In the genomic region with DNA sequence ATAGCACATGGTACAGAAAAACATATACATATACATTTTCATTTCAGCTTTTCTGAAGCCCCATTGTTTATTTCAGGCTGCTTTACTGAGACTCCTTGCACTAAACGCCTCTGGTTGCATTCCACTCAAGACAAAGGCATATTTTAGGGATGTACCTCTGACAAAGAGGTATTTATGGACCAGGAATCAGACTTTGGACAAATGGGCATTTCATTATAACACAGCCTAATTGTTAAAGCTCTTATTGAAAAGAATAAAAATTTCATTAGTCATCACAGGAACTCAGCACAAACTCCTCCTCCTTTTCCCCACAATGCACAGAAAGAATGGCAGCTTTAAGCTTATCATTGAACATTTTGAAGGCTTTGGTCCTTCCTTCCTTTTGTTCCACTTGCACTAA, we compare ENCODE assay signal across 19 cellular contexts.
A peak's percentile ranks its signal among the peaks of the same experiment; 100 is the strongest.
DNase-seq lines count a peak whose midpoint lies in the region; TF ChIP-seq lines count a peak whose summit lies in the region.
"Had no signal": no experiment of that assay in that cellular context is flagged by ENCODE, and none has a peak within 500 bp of the region (broad histone marks: within the 10 kb centered on the region; RNA-seq: fewer than 3 reads in every experiment).

No MANE protein-coding gene starts in this region.

- no peaks in the 10 kb centered on the region for H3K27me3 ChIP-seq in neural progenitor cell
- H3K27me3 ChIP-seq: BLaER1 treated with 17β-estradiol and CSF1 and Interleukin-3, amounts not matched to agents 10 nM and 100 nM had no signal

- H3K27ac Mint-ChIP-seq in neural progenitor cell = no peak overlapping the region

- H3K4me1 Mint-ChIP-seq in neural progenitor cell = peaks cover 7% of the 10 kb centered on the region

- H3K9me3 ChIP-seq in neural progenitor cell (ENCODE audit: low read depth) = no peaks in the 10 kb centered on the region
- H3K9me3 ChIP-seq: BLaER1 treated with 17β-estradiol and CSF1 and Interleukin-3, amounts not matched to agents 10 nM and 100 nM had no signal

- peak overlapping the region; percentile 81 for H2AFZ ChIP-seq in neural progenitor cell (replicated peaks)

- H3K4me3 ChIP-seq in neural progenitor cell = no peak overlapping the region
- H3K4me3 ChIP-seq: BLaER1 treated with 17β-estradiol and CSF1 and Interleukin-3, amounts not matched to agents 10 nM and 100 nM had no signal

- H3K27ac ChIP-seq in neural progenitor cell = no peak overlapping the region
- H3K27ac ChIP-seq: BLaER1 treated with 17β-estradiol and CSF1 and Interleukin-3, amounts not matched to agents 10 nM and 100 nM; HL-60; RWPE1 had no signal

- H3K4me1 ChIP-seq in neural progenitor cell = peaks cover 15% of the 10 kb centered on the region
- H3K4me1 ChIP-seq: BLaER1 treated with 17β-estradiol and CSF1 and Interleukin-3, amounts not matched to agents 10 nM and 100 nM had no signal

- no peak overlapping the region for H3K4me2 ChIP-seq in neural progenitor cell
- H3K4me2 ChIP-seq: BLaER1 treated with 17β-estradiol and CSF1 and Interleukin-3, amounts not matched to agents 10 nM and 100 nM had no signal

- no peak overlapping the region for H3K4me3 Mint-ChIP-seq in neural progenitor cell
- H3K4me3 Mint-ChIP-seq: H9 had no signal

- H4K20me1 ChIP-seq in neural progenitor cell (ENCODE audit: low read depth) = no peaks in the 10 kb centered on the region
- H4K20me1 ChIP-seq: BLaER1 treated with 17β-estradiol and CSF1 and Interleukin-3, amounts not matched to agents 10 nM and 100 nM had no signal

- DNase-seq in Ammon's horn (ENCODE audit: low spot score) (peak; percentile 35), SW480 (ENCODE audit: low spot score) (peak; percentile 33), foreskin melanocyte (peak; percentile 92), neural progenitor cell (ENCODE audit: low spot score) (peak; percentile 5), 8988T (no peak), NOMO-1 (lab: John Stamatoyannopoulos, UW; ENCODE audit: unreplicated experiment in 2 of 2) (no peak), AG08396 (ENCODE audit: low spot score) (no peak), RKO (ENCODE audit: low spot score) (no peak)
- DNase-seq: DMS 273 treated with DMSO at 0.1 percent for 48 hours; H9; MV-4-11; NCI-H1417 treated with DMSO at 0.1 percent for 48 hours; NCI-H1930; NCI-H446; NK-92 treated with Interleukin-12 subunit alpha and Interleukin-12 subunit beta, amount 100 ng/mL, for 24 hours; OCI-M1 had no signal

- no peaks in the 10 kb centered on the region for H3K79me2 ChIP-seq in neural progenitor cell (ENCODE audit: low read depth)

- H3K9ac ChIP-seq in neural progenitor cell = no peak overlapping the region
- H3K9ac ChIP-seq: BLaER1 treated with 17β-estradiol and CSF1 and Interleukin-3, amounts not matched to agents 10 nM and 100 nM had no signal

- no peak for TF ChIP-seq CTCF in neural progenitor cell (IDR thresholded peaks at IDR 0.05)

- no peaks in the 10 kb centered on the region for H3K27me3 Mint-ChIP-seq in neural progenitor cell (ENCODE audit: insufficient read depth, low read depth)

- no peaks in the 10 kb centered on the region for H3K36me3 ChIP-seq in neural progenitor cell
- H3K36me3 ChIP-seq: BLaER1 treated with 17β-estradiol and CSF1 and Interleukin-3, amounts not matched to agents 10 nM and 100 nM had no signal

- no peaks in the 10 kb centered on the region for H3F3A ChIP-seq in neural progenitor cell (ENCODE audit: low read depth)

- H3K36me3 Mint-ChIP-seq in neural progenitor cell = no peaks in the 10 kb centered on the region

- H3K9me3 Mint-ChIP-seq in neural progenitor cell = no peaks in the 10 kb centered on the region

Comparison
In these comparisons a context has a peak if more than half of its experiments do, and no peak if none do; other contexts are left out.
1. DNase-seq: peak in Ammon's horn (single experiment), SW480 (single experiment), foreskin melanocyte (single experiment) and neural progenitor cell (single experiment); none in 8988T (single experiment), NOMO-1 (0 of 2), AG08396 (single experiment) and RKO (single experiment).